Comparison of ENCODE assay signal across 31 cellular contexts in genomic region chr11:68262544-68262827, GRCh38.
"Had no signal": no experiment of that assay in that cellular context is flagged by ENCODE, and none has a peak within 500 bp of the region (broad histone marks: within the 10 kb centered on the region; RNA-seq: fewer than 3 reads in every experiment).

No MANE protein-coding gene starts in this region.

- H3K27me3 ChIP-seq: ascending aorta, dorsolateral prefrontal cortex, esophagus squamous epithelium, heart left ventricle had no signal

- H3K4me3 ChIP-seq: ascending aorta, coronary artery, dorsolateral prefrontal cortex, esophagus squamous epithelium, heart left ventricle had no signal

- FAIRE-seq: bronchial epithelial cell had no signal

- ATAC-seq: activated CD4-positive, CD25-positive, alpha-beta regulatory T cell treated with anti-CD3 and anti-CD28 coated beads, Interleukin-2, amount 50 U/mL, for 24 hours; activated CD8-positive, alpha-beta T cell treated with anti-CD3 and anti-CD28 coated beads for 36 hours; activated naive CD4-positive, alpha-beta T cell treated with anti-CD3 and anti-CD28 coated beads, Interleukin-2, amount 50 U/mL, for 72 hours; activated T-cell treated with anti-CD3 and anti-CD28 coated beads, Interleukin-2, amount 50 U/mL, for 72 hours; effector memory CD8-positive, alpha-beta T cell; heart left ventricle; T-helper 17 cell had no signal

- H3K9me3 Mint-ChIP-seq: activated B cell treated with CpG ODN at 0.5 μM for 24 hours; activated CD8-positive, alpha-beta T cell treated with anti-CD3 and anti-CD28 coated beads for 36 hours; activated naive CD4-positive, alpha-beta T cell treated with anti-CD3 and anti-CD28 coated beads, Interleukin-2, amount 10 ng/mL, durations not matched to agents 7 days and 5 days; activated naive CD4-positive, alpha-beta T cell treated with anti-CD3 and anti-CD28 coated beads, Interleukin-2, amount 50 U/mL, for 72 hours; activated naive CD8-positive, alpha-beta T cell treated with anti-CD3 and anti-CD28 coated beads, Interleukin-2, amount 10 ng/mL, durations not matched to agents 7 days and 5 days; activated T-cell treated with anti-CD3 and anti-CD28 coated beads, Interleukin-2, amount 50 U/mL, for 72 hours; brain; central memory CD8-positive, alpha-beta T cell; dendritic cell treated with granulocyte-macrophage colony-stimulating factor and Interleukin-4, amounts not matched to agents 40 ng/mL and 50 ng/mL, for 4 days; effector memory CD8-positive, alpha-beta T cell; T-helper 2 cell treated with Interferon-gamma antibody and Interleukin-4, amounts not matched to agents 5 μg/mL and 100 μg/mL, for 36 hours had no signal

- H3K4me3 Mint-ChIP-seq: activated B cell treated with CpG ODN at 0.5 μM for 24 hours; activated CD8-positive, alpha-beta T cell treated with anti-CD3 and anti-CD28 coated beads for 36 hours; activated naive CD4-positive, alpha-beta T cell treated with anti-CD3 and anti-CD28 coated beads, Interleukin-2, amount 10 ng/mL, durations not matched to agents 7 days and 5 days; activated naive CD8-positive, alpha-beta T cell treated with anti-CD3 and anti-CD28 coated beads, Interleukin-2, amount 10 ng/mL, durations not matched to agents 7 days and 5 days; activated T-cell treated with anti-CD3 and anti-CD28 coated beads, Interleukin-2, amount 50 U/mL, for 72 hours; brain; central memory CD8-positive, alpha-beta T cell; dendritic cell treated with granulocyte-macrophage colony-stimulating factor and Interleukin-4, amounts not matched to agents 40 ng/mL and 50 ng/mL, for 4 days; effector memory CD8-positive, alpha-beta T cell; T-helper 17 cell; T-helper 2 cell treated with Interferon-gamma antibody and Interleukin-4, amounts not matched to agents 5 μg/mL and 100 μg/mL, for 36 hours had no signal

- H3K9me3 ChIP-seq: ascending aorta, esophagus squamous epithelium, heart left ventricle had no signal

- H3K27me3 Mint-ChIP-seq: activated B cell treated with CpG ODN at 0.5 μM for 24 hours; activated CD8-positive, alpha-beta T cell treated with anti-CD3 and anti-CD28 coated beads for 36 hours; activated naive CD8-positive, alpha-beta T cell treated with anti-CD3 and anti-CD28 coated beads, Interleukin-2, amount 10 ng/mL, durations not matched to agents 7 days and 5 days; central memory CD8-positive, alpha-beta T cell; effector memory CD8-positive, alpha-beta T cell; T-helper 17 cell had no signal

- H3K27ac ChIP-seq: ascending aorta, coronary artery, esophagus squamous epithelium, heart left ventricle, WERI-Rb-1 had no signal

- H3K27ac Mint-ChIP-seq: activated CD8-positive, alpha-beta T cell treated with anti-CD3 and anti-CD28 coated beads for 36 hours; activated naive CD4-positive, alpha-beta T cell treated with anti-CD3 and anti-CD28 coated beads, Interleukin-2, amount 10 ng/mL, durations not matched to agents 7 days and 5 days; activated naive CD4-positive, alpha-beta T cell treated with anti-CD3 and anti-CD28 coated beads, Interleukin-2, amount 50 U/mL, for 72 hours; activated T-cell treated with anti-CD3 and anti-CD28 coated beads, Interleukin-2, amount 50 U/mL, for 72 hours; dendritic cell treated with granulocyte-macrophage colony-stimulating factor and Interleukin-4, amounts not matched to agents 40 ng/mL and 50 ng/mL, for 4 days; effector memory CD8-positive, alpha-beta T cell; T-helper 17 cell; T-helper 2 cell treated with Interferon-gamma antibody and Interleukin-4, amounts not matched to agents 5 μg/mL and 100 μg/mL, for 36 hours had no signal

- DNase-seq: activated B cell treated with CpG ODN at 0.5 μM for 24 hours; activated CD4-positive, alpha-beta T cell treated with anti-CD3 and anti-CD28 coated beads for 48 hours; activated CD4-positive, alpha-beta T cell treated with anti-CD3 and anti-CD28 coated beads, Interleukin-2, amount 50 U/mL, for 1 hour; activated CD4-positive, alpha-beta T cell treated with anti-CD3 and anti-CD28 coated beads, Interleukin-2, amount 50 U/mL, for 48 hours; activated CD8-positive, alpha-beta memory T cell treated with anti-CD3 and anti-CD28 coated beads for 24 hours; activated CD8-positive, alpha-beta T cell treated with anti-CD3 and anti-CD28 coated beads for 36 hours; activated gamma-delta T cell; activated naive CD4-positive, alpha-beta T cell; activated naive CD4-positive, alpha-beta T cell treated with anti-CD3 and anti-CD28 coated beads, Interleukin-2, amount 10 ng/mL, durations not matched to agents 7 days and 5 days; activated naive CD8-positive, alpha-beta T cell treated with anti-CD3 and anti-CD28 coated beads, Interleukin-2, amount 10 ng/mL, durations not matched to agents 7 days and 5 days; activated T-cell treated with anti-CD3 and anti-CD28 coated beads, Interleukin-2, amount 50 U/mL, for 72 hours; dorsolateral prefrontal cortex; effector memory CD8-positive, alpha-beta T cell; erythroblast; esophagus squamous epithelium; foreskin melanocyte; glutamatergic neuron; heart left ventricle; hypothalamus; T-helper 17 cell; T1000; WERI-Rb-1 had no signal
